ENCODE assay signal across 25 cellular contexts in the genomic region with DNA sequence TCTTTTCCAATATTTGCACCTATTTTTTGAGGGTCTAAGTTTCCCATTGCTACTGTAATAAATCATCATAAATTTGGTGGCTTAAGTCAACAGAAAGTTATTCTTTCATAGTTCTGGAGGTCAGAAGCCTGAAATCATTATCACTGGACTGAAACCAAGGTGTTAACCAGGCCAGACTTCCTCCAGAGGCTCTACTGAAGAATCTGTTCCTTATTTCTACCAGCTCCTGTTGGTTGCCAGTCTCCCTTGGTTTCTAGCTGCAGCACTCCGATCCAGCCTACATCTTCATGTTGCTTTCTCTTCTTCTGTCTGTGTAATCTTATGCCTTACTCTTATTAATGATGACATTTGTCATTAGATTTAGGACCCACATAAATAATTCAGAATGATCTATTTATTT. TPM values are rescaled to one million over a fixed set of nuclear protein-coding genes. Genes with fewer than 3 reads are reported as not detected.
DNase-seq lines count a peak whose midpoint lies in the region; ATAC-seq, FAIRE-seq and TF ChIP-seq lines count a peak whose summit lies in the region.
"Had no signal": no experiment of that assay in that cellular context is flagged by ENCODE, and none has a peak within 500 bp of the region (broad histone marks: within the 10 kb centered on the region; RNA-seq: fewer than 3 reads in every experiment).

No MANE protein-coding gene starts in this region.

- DNase-seq in NOMO-1 treated with DMSO at 0.1 percent for 48 hours (lab: John Stamatoyannopoulos, UW; ENCODE audit: unreplicated experiment) (peak; percentile 26), NOMO-1 treated with dmso at 0.1 percent for 144 hours (lab: John Stamatoyannopoulos, UW; ENCODE audit: unreplicated experiment) (no peak), RCC 7860 (ENCODE audit: low spot score) (no peak), endodermal cell (no peak), kidney glomerular epithelial cell (lab: John Stamatoyannopoulos, UW) (no peak), coronary artery (ENCODE audit: low spot score) (no peak)
- DNase-seq: AML-193, DMS 273 treated with DMSO at 0.1 percent for 48 hours, GDM1, H9, KBM-7, NCI-H187, NCI-H2107, NCI-H510A treated with DMSO at 0.1 percent for 48 hours, NCI-H774, RPMI8226, SIG-M5, T-helper 1 cell had no signal

- H3K36me3 ChIP-seq in endodermal cell (ENCODE audit: control insufficient read depth, insufficient read depth, low read length), result no peaks in the 10 kb centered on the region

- no peak overlapping the region for H3K9ac ChIP-seq in endodermal cell (ENCODE audit: extremely low read depth, low read length, poor library complexity, severe bottlenecking)

- H3K9me3 ChIP-seq in endodermal cell (ENCODE audit: control insufficient read depth, low read length), result no peaks in the 10 kb centered on the region

- H3K27me3 Mint-ChIP-seq in endodermal cell (ENCODE audit: insufficient read depth), result peaks cover 4% of the 10 kb centered on the region

- peak; percentile 23 for FAIRE-seq in RCC 7860 (lab: Jason Lieb, UNC)
- FAIRE-seq: GM19239, HepG2 had no signal

- H3K27ac ChIP-seq in endodermal cell (ENCODE audit: low read depth, low read length) (no peak overlapping the region), coronary artery (no peak overlapping the region)
- H3K27ac ChIP-seq: 22Rv1 had no signal

- peaks cover 9% of the 10 kb centered on the region for H3K9me3 Mint-ChIP-seq in endodermal cell

- WGBS in endodermal cell (ENCODE audit: insufficient coverage in 1 of 2, insufficient read length in 1 of 2), 2 experiments, result 75% methylated on average over 1 of the region's 1 CpG; no CpG with 5 or more reads in 1 of the 2 experiments

- H3K27ac Mint-ChIP-seq in endodermal cell, result no peak overlapping the region
- H3K27ac Mint-ChIP-seq: H9 had no signal

- H3K36me3 Mint-ChIP-seq in endodermal cell (ENCODE audit: low read depth), result no peaks in the 10 kb centered on the region

- no peaks in the 10 kb centered on the region for H3K4me1 ChIP-seq in endodermal cell (ENCODE audit: control insufficient read depth, insufficient read depth, low read length)

- no peak for TF ChIP-seq CTCF in endodermal cell (conservative IDR thresholded peaks at IDR 0.05)
- TF ChIP-seq CTCF in coronary artery (IDR thresholded peaks at IDR 0.05), result no peak

- H3K4me3 Mint-ChIP-seq in endodermal cell, result no peak overlapping the region
- H3K4me3 Mint-ChIP-seq: H9 had no signal

- no peaks in the 10 kb centered on the region for H3K27me3 ChIP-seq in endodermal cell (ENCODE audit: control insufficient read depth, insufficient read depth, low read length, poor library complexity, severe bottlenecking)

- no peaks in the 10 kb centered on the region for H3K4me1 Mint-ChIP-seq in endodermal cell
- H3K4me1 Mint-ChIP-seq: H9 had no signal

- H3K4me3 ChIP-seq in endodermal cell (ENCODE audit: low read length), result no peak overlapping the region
- no peak overlapping the region for H3K4me3 ChIP-seq in coronary artery

- ATAC-seq in GM21526 (IDR thresholded peaks at IDR 0.05; ENCODE audit: low FRiP score, unreplicated experiment) (peak; percentile 52), GM18873 (IDR thresholded peaks at IDR 0.05; ENCODE audit: low FRiP score, unreplicated experiment) (no peak)
- ATAC-seq: HepG2, SK-N-SH treated with all-trans-retinoic acid at 6 μM for 48 hours had no signal

RNA-seq across cellular contexts. Expression of gene ARPP21, which starts 22.0 kb away (rescaled TPM):
- total RNA-seq in endodermal cell, result not detected
- polyA plus RNA-seq in endodermal cell (2013, experiment 1 of 2), result 1.00 TPM
- 0.79 TPM for polyA plus RNA-seq in endodermal cell (2013, experiment 2 of 2)
- total RNA-seq: Daoy, H9, HepG2 had no signal
- polyA plus RNA-seq: HepG2 had no signal
